ENCODE assay signal across 7 cellular contexts in genomic region chr18:44679056-44679911, GRCh38. TPM values are rescaled to one million over a fixed set of nuclear protein-coding genes. Genes with fewer than 3 reads are reported as not detected.
DNase-seq lines count a peak whose midpoint lies in the region; ATAC-seq and TF ChIP-seq lines count a peak whose summit lies in the region.

No MANE protein-coding gene starts in this region.

- TF ChIP-seq POLR2A in GM18505 (IDR thresholded peaks at IDR 0.05; ENCODE audit: borderline replicate concordance, extremely low read depth, insufficient read depth, insufficient read length) (peak; percentile 81), body of pancreas (IDR thresholded peaks at IDR 0.05) (peak; percentile 77 to 94 (median 93))

- peak overlapping the region; percentile 60 for H3K9ac ChIP-seq in iPS-18a (ENCODE audit: low read length)

- peak; percentile 36 to 83 (median 75) for TF ChIP-seq CTCF in body of pancreas (IDR thresholded peaks at IDR 0.05)

- H3K27ac ChIP-seq in body of pancreas: peak overlapping the region; percentile 96 to 99 (median 97)
- H3K27ac ChIP-seq in iPS-18a (ENCODE audit: low read length): no peak overlapping the region

- H3K9me3 ChIP-seq in body of pancreas (no peaks in the 10 kb centered on the region), iPS-18a (ENCODE audit: control insufficient read depth, low read depth, low read length) (no peaks in the 10 kb centered on the region)

- DNase-seq in NCI-H146 treated with DMSO at 0.1 percent for 48 hours (lab: John Stamatoyannopoulos, UW; ENCODE audit: unreplicated experiment): peak; percentile 90
- DNase-seq in T1000 (lab: John Stamatoyannopoulos, UW): peak; percentile 52
- DNase-seq in body of pancreas: peak; percentile 90 to 93 (median 91)
- DNase-seq in skeletal muscle cell (ENCODE audit: low read depth): peak; percentile 68

- ATAC-seq in GM18505 (IDR thresholded peaks at IDR 0.05; ENCODE audit: unreplicated experiment) (peak; percentile 85), HG02884 (IDR thresholded peaks at IDR 0.05; ENCODE audit: unreplicated experiment) (peak; percentile 80), body of pancreas (peak; percentile 89)

- 0 to 1% methylated on average over 42 to 77 of the region's 102 CpGs for WGBS in body of pancreas, 2 donors

- H3K4me1 ChIP-seq in body of pancreas (peaks cover 46% of the 10 kb centered on the region), iPS-18a (ENCODE audit: control insufficient read depth, low read depth, low read length) (peaks cover 25% of the 10 kb centered on the region)

- intact Hi-C loops in body of pancreas (cut with DNase I): no loop called here

- H3K4me3 ChIP-seq in body of pancreas (peak overlapping the region; percentile 30 to 63), iPS-18a (ENCODE audit: low read length) (peak overlapping the region; percentile 67), skeletal muscle cell (ENCODE audit: low read depth, low read length) (peak overlapping the region; percentile 74)

- H3K27me3 ChIP-seq in body of pancreas (no peaks in the 10 kb centered on the region), iPS-18a (ENCODE audit: control insufficient read depth, insufficient read depth, low read length) (peaks cover 15% of the 10 kb centered on the region)

- H3K36me3 ChIP-seq in body of pancreas (replicated peaks in 1 of 2; ENCODE audit: insufficient read depth in 1 of 2, low read depth in 2 of 2) (no peaks in the 10 kb centered on the region), iPS-18a (ENCODE audit: control insufficient read depth, low read depth, low read length) (no peaks in the 10 kb centered on the region)

RNA-seq across cellular contexts. Expression of gene SETBP1, which starts 1.4 kb away (rescaled TPM):
- total RNA-seq in body of pancreas: 10 to 100 TPM; 23.6 to 37.2 TPM
